9 cellular contexts compared by ENCODE assay signal in the genomic region with DNA sequence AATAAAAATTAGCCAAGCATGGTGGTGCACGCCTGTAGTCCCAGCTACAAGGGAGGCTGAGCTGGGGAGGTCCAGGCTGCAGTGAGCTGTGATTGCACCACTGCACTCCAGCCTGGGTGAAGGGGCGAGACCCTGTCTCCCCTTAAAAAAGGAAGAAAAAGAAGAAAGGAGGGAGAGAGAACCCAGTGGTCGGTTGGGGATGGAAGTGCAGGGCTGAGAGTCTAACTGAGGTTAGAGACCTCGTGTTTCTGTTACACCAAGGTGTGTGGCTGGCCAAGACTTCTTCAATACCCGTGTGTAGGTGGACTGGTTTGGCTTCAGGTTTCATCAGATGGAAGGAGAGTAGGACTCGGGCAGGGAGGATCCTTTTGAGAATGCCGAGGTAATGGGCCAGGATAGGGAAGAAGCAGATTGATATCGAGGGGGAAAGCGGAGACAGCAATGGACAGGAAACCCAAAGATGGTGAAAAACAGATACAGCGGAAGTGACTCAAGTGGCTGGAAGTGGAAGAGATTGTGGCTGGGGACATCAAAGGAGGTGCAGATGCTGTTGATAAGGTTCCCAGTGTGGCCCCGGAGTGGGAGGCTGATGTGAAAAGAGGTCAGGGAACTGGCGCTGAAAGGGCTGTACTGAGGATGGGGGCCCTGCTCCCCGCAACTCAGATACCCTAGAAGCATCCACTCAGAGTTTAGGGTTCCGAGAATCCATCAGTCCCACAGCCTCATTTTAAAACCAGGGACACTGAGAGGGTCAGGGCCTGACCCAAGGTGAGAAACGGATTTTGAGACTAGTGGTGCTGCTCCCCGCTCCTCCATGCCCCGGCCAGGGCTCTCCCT. TPM values are rescaled to one million over a fixed set of nuclear protein-coding genes. Genes with fewer than 3 reads are reported as not detected.
DNase-seq lines count a peak whose midpoint lies in the region; ATAC-seq lines count a peak whose summit lies in the region.
"Had no signal": no experiment of that assay in that cellular context is flagged by ENCODE, and none has a peak within 500 bp of the region (broad histone marks: within the 10 kb centered on the region; RNA-seq: fewer than 3 reads in every experiment).

No MANE protein-coding gene starts in this region.

- H3K27ac ChIP-seq in BLaER1, result peak overlapping the region; percentile 89
- H3K27ac ChIP-seq in Karpas-422 (ENCODE audit: low read length), result no peak overlapping the region

- no peaks in the 10 kb centered on the region for H3K9me3 ChIP-seq in BLaER1
- no peaks in the 10 kb centered on the region for H3K9me3 ChIP-seq in neuron (ENCODE audit: low read length)
- H3K9me3 ChIP-seq in Karpas-422 (ENCODE audit: low read length), result no peaks in the 10 kb centered on the region

- H4K20me1 ChIP-seq in BLaER1, result no peaks in the 10 kb centered on the region
- no peaks in the 10 kb centered on the region for H4K20me1 ChIP-seq in Karpas-422 (ENCODE audit: insufficient read depth, low read depth, low read length)

- H3K27me3 Mint-ChIP-seq in activated naive CD8-positive, alpha-beta T cell treated with anti-CD3 and anti-CD28 coated beads, Interleukin-2, amount 10 ng/mL, durations not matched to agents 7 days and 5 days, result peaks cover 28% of the 10 kb centered on the region

- H2AFZ ChIP-seq in neuron (ENCODE audit: low read depth, low read length) (no peak overlapping the region), Karpas-422 (ENCODE audit: low read length) (no peak overlapping the region; the same call in 1 of the 2 replicates)

- peak overlapping the region; percentile 69 for H3K4me3 Mint-ChIP-seq in activated naive CD8-positive, alpha-beta T cell treated with anti-CD3 and anti-CD28 coated beads, Interleukin-2, amount 10 ng/mL, durations not matched to agents 7 days and 5 days

- H3K9ac ChIP-seq in BLaER1, result peak overlapping the region; percentile 78
- H3K9ac ChIP-seq in Karpas-422 (ENCODE audit: low read length), result no peak overlapping the region

- no peaks in the 10 kb centered on the region for H3K9me2 ChIP-seq in Karpas-422 (replicated peaks; ENCODE audit: insufficient read depth, low read length)

- no peaks in the 10 kb centered on the region for H3K79me2 ChIP-seq in Karpas-422 (ENCODE audit: low read length)

- H3K27me3 ChIP-seq in BLaER1 (no peaks in the 10 kb centered on the region), neuron (ENCODE audit: insufficient read depth, low read length) (peaks cover 36% of the 10 kb centered on the region), Karpas-422 (ENCODE audit: low read length) (no peaks in the 10 kb centered on the region)

- H3K27ac Mint-ChIP-seq in activated naive CD8-positive, alpha-beta T cell treated with anti-CD3 and anti-CD28 coated beads, Interleukin-2, amount 10 ng/mL, durations not matched to agents 7 days and 5 days, result peak overlapping the region; percentile 85

- H3K36me3 ChIP-seq in BLaER1 (no peaks in the 10 kb centered on the region), neuron (ENCODE audit: insufficient read depth, low read length) (no peaks in the 10 kb centered on the region), Karpas-422 (ENCODE audit: insufficient read depth, low read length) (no peaks in the 10 kb centered on the region)

- ATAC-seq in activated naive CD8-positive, alpha-beta T cell treated with anti-CD3 and anti-CD28 coated beads, Interleukin-2, amount 10 ng/mL, durations not matched to agents 7 days and 5 days (ENCODE audit: low read depth), result peak; percentile 70
- ATAC-seq in GM21528 (IDR thresholded peaks at IDR 0.05; ENCODE audit: low FRiP score, unreplicated experiment) (no peak), GM21526 (IDR thresholded peaks at IDR 0.05; ENCODE audit: low FRiP score, unreplicated experiment) (no peak), HG03457 (IDR thresholded peaks at IDR 0.05; ENCODE audit: unreplicated experiment) (no peak)

- peaks cover under 1% of the 10 kb centered on the region for H3K9me3 Mint-ChIP-seq in activated naive CD8-positive, alpha-beta T cell treated with anti-CD3 and anti-CD28 coated beads, Interleukin-2, amount 10 ng/mL, durations not matched to agents 7 days and 5 days

- POLR2A ChIA-PET in activated naive CD8-positive, alpha-beta T cell treated with anti-CD3 and anti-CD28 coated beads, Interleukin-2, amount 10 ng/mL, durations not matched to agents 7 days and 5 days (lab: Charles Lee), result no interaction called here

- peaks cover 2% of the 10 kb centered on the region for H3K36me3 Mint-ChIP-seq in activated naive CD8-positive, alpha-beta T cell treated with anti-CD3 and anti-CD28 coated beads, Interleukin-2, amount 10 ng/mL, durations not matched to agents 7 days and 5 days

- peak overlapping the region; percentile 68 for H3K4me3 ChIP-seq in BLaER1
- peak overlapping the region; percentile 17 for H3K4me3 ChIP-seq in neuron (ENCODE audit: low read length)
- H3K4me3 ChIP-seq in Karpas-422 (ENCODE audit: low read length), result no peak overlapping the region

- H3K4me2 ChIP-seq in BLaER1 (peak overlapping the region; percentile 99), Karpas-422 (ENCODE audit: low read depth, low read length, poor library complexity, severe bottlenecking) (no peak overlapping the region)

- peak; percentile 18 for DNase-seq in T follicular helper cell (ENCODE audit: low read depth)
- peak; percentile 63 for DNase-seq in activated naive CD8-positive, alpha-beta T cell treated with anti-CD3 and anti-CD28 coated beads, Interleukin-2, amount 10 ng/mL, durations not matched to agents 7 days and 5 days
- no peak for DNase-seq in Karpas-422

- peaks cover 68% of the 10 kb centered on the region for H3K4me1 ChIP-seq in BLaER1
- H3K4me1 ChIP-seq in neuron (ENCODE audit: insufficient read depth, low read length), result peaks cover 7% of the 10 kb centered on the region
- peaks cover 24% of the 10 kb centered on the region for H3K4me1 ChIP-seq in Karpas-422 (ENCODE audit: low read length)

- H3K4me1 Mint-ChIP-seq in activated naive CD8-positive, alpha-beta T cell treated with anti-CD3 and anti-CD28 coated beads, Interleukin-2, amount 10 ng/mL, durations not matched to agents 7 days and 5 days, result peaks cover 43% of the 10 kb centered on the region

RNA-seq across cellular contexts. Expression of a gene that starts 0.7 kb away (rescaled TPM):
- total RNA-seq in activated naive CD8-positive, alpha-beta T cell treated with anti-CD3 and anti-CD28 coated beads, Interleukin-2, amount 10 ng/mL, durations not matched to agents 7 days and 5 days, result under 1 TPM; 0.23 to 0.28 TPM
- total RNA-seq in Karpas-422 (2014; rRNA removed; shearing (Covaris generic); ENCODE audit: low replicate concordance), result not detected in 2 replicates

RNA-seq across cellular contexts. Expression of a gene that starts 1.1 kb away (rescaled TPM):
- total RNA-seq in activated naive CD8-positive, alpha-beta T cell treated with anti-CD3 and anti-CD28 coated beads, Interleukin-2, amount 10 ng/mL, durations not matched to agents 7 days and 5 days, result not detected
- total RNA-seq in Karpas-422 (2014; rRNA removed; shearing (Covaris generic); ENCODE audit: low replicate concordance), result not detected in 2 replicates

RNA-seq across cellular contexts. Expression of a gene that starts 46.1 kb away (rescaled TPM):
- total RNA-seq in activated naive CD8-positive, alpha-beta T cell treated with anti-CD3 and anti-CD28 coated beads, Interleukin-2, amount 10 ng/mL, durations not matched to agents 7 days and 5 days, result not detected
- not detected in 2 replicates for total RNA-seq in Karpas-422 (2014; rRNA removed; shearing (Covaris generic); ENCODE audit: low replicate concordance)
- total RNA-seq: mononuclear cell had no signal
